Comparison of ENCODE assay signal across 1 cellular context in genomic region chr3:149894211-149894610, GRCh38.
TF ChIP-seq lines count a peak whose summit lies in the region.

No MANE protein-coding gene starts in this region.

TF ChIP-seq in IMR-90, 13 proteins besides CTCF, POLR2A, EP300 and RAD21 (continued from another document):
- TF ChIP-seq ELK1 (IDR thresholded peaks at IDR 0.05; ENCODE audit: borderline replicate concordance, low read depth, low read length) = no peak
- TF ChIP-seq RCOR1 (IDR thresholded peaks at IDR 0.05; ENCODE audit: insufficient replicate concordance, low read length) = no peak
- TF ChIP-seq MAFK (IDR thresholded peaks at IDR 0.05; ENCODE audit: low read depth, low read length) = no peak
- TF ChIP-seq MAZ (IDR thresholded peaks at IDR 0.05; ENCODE audit: borderline replicate concordance, low read depth, low read length) = no peak
- TF ChIP-seq FOS (IDR thresholded peaks at IDR 0.05; ENCODE audit: low read depth, low read length) = no peak
- no peak for TF ChIP-seq CHD1 (IDR thresholded peaks at IDR 0.05; ENCODE audit: low read depth, low read length)
- TF ChIP-seq NFE2L2 (IDR thresholded peaks at IDR 0.05; ENCODE audit: low read depth, low read length) = no peak
TF ChIP-seq in IMR-90: peak in this region for 0.
